ENCODE assay signal across 1 cellular context in genomic region chr19:35045667-35046300, GRCh38.
TF ChIP-seq lines count a peak whose summit lies in the region.

No MANE protein-coding gene starts in this region.

TF ChIP-seq in HepG2, 621 proteins besides CTCF, POLR2A, EP300 and RAD21 (continued from another document):
- no peak for TF ChIP-seq USF2 (IDR thresholded peaks at IDR 0.05; ENCODE audit: low read depth, low read length)
- no peak for TF ChIP-seq USF2 (CRISPR knock-in tag; IDR thresholded peaks at IDR 0.05; ENCODE audit: borderline replicate concordance)
